ENCODE assay signal across 8 cellular contexts in genomic region chr11:63680842-63681207, GRCh38. TPM values are rescaled to one million over a fixed set of nuclear protein-coding genes. Genes with fewer than 3 reads are reported as not detected.
A peak's percentile ranks its signal among the peaks of the same experiment; 100 is the strongest.
DNase-seq lines count a peak whose midpoint lies in the region; ATAC-seq and TF ChIP-seq lines count a peak whose summit lies in the region.

No MANE protein-coding gene starts in this region.

- H3K4me1 Mint-ChIP-seq in dendritic cell treated with granulocyte-macrophage colony-stimulating factor and Interleukin-4, amounts not matched to agents 40 ng/mL and 50 ng/mL, for 4 days (ENCODE audit: low read depth): peaks cover 25% of the 10 kb centered on the region
- H3K4me1 Mint-ChIP-seq in naive thymus-derived CD4-positive, alpha-beta T cell: peaks cover 18 to 29% (median 27%) of the 10 kb centered on the region in 7 donors

- TF ChIP-seq CTCF in AG04449 (IDR thresholded peaks at IDR 0.05; ENCODE audit: insufficient read depth, low read length, missing control alignments) (no peak), vagina (IDR thresholded peaks at IDR 0.05) (no peak)

- no peak for TF ChIP-seq POLR2A in vagina (IDR thresholded peaks at IDR 0.05)

- intact Hi-C loops in dendritic cell treated with granulocyte-macrophage colony-stimulating factor and Interleukin-4, amounts not matched to agents 40 ng/mL and 50 ng/mL, for 4 days (cut with micrococcal nuclease): loop anchor here (1.0 kb wide), 1 partner anchor 10 kb away; the partner anchor contains the start of gene ATL3
- intact Hi-C loops in naive thymus-derived CD4-positive, alpha-beta T cell (cut with micrococcal nuclease): loop anchor here (1.0 to 5.0 kb wide), 13 partner anchors 10 to 1456 kb away; partner anchors contain the start of genes ATL3 (in 2 of the 2), PLAAT4 (in 2 of the 2), COX8A (in 1 of the 2) and MARK2 (in 1 of the 2)
- intact Hi-C loops in vagina (cut with DNase I): no loop called here

- DNase-seq in AG04449 (ENCODE audit: low read depth, low spot score) (no peak), SJSA1 (ENCODE audit: low read depth in 1 of 2, low spot score in 2 of 2) (no peak), vagina (ENCODE audit: extremely low spot score in 2 of 2) (no peak)
- no peak for DNase-seq in naive thymus-derived CD4-positive, alpha-beta T cell
- no peak for DNase-seq in NK-92 treated with Interleukin-12 subunit alpha and Interleukin-12 subunit beta, amount 100 ng/mL, for 24 hours (lab: John Stamatoyannopoulos, UW)

- POLR2A ChIA-PET in AG04449 (lab: Yijun Ruan, JAX): interaction anchor here (0.9 to 1.5 kb wide), 2 partner anchors 10 to 74 kb away, joined by 3 to 10 read pairs; partner anchors contain the start of gene ATL3
- POLR2A ChIA-PET in naive thymus-derived CD4-positive, alpha-beta T cell (lab: Charles Lee): interaction anchor here (0.6 to 3.2 kb wide), 4 partner anchors 9 to 840 kb away, joined by 3 to 42 read pairs (median 4); partner anchors contain the start of gene ATL3

- H3K27me3 ChIP-seq in SJSA1 (replicated peaks) (no peaks in the 10 kb centered on the region), vagina (no peaks in the 10 kb centered on the region)
- H3K27me3 ChIP-seq in naive thymus-derived CD4-positive, alpha-beta T cell (ENCODE audit: control insufficient read depth in 2 of 2, insufficient read depth in 2 of 2, low read length in 2 of 2): no peaks in the 10 kb centered on the region

- peak; percentile 5 for ATAC-seq in GM21786 (IDR thresholded peaks at IDR 0.05; ENCODE audit: unreplicated experiment)
- no peak for ATAC-seq in naive thymus-derived CD4-positive, alpha-beta T cell
- no peak for ATAC-seq in GM21825 (IDR thresholded peaks at IDR 0.05; ENCODE audit: unreplicated experiment)

- H3K27me3 Mint-ChIP-seq in dendritic cell treated with granulocyte-macrophage colony-stimulating factor and Interleukin-4, amounts not matched to agents 40 ng/mL and 50 ng/mL, for 4 days: no peaks in the 10 kb centered on the region
- H3K27me3 Mint-ChIP-seq in naive thymus-derived CD4-positive, alpha-beta T cell: peaks cover 0 to 12% (median 0%) of the 10 kb centered on the region in 5 donors

- H3K36me3 Mint-ChIP-seq in dendritic cell treated with granulocyte-macrophage colony-stimulating factor and Interleukin-4, amounts not matched to agents 40 ng/mL and 50 ng/mL, for 4 days (ENCODE audit: low read depth): peaks cover 11% of the 10 kb centered on the region
- no peaks in the 10 kb centered on the region for H3K36me3 Mint-ChIP-seq in naive thymus-derived CD4-positive, alpha-beta T cell

- H3K9me3 ChIP-seq in SJSA1 (replicated peaks): no peaks in the 10 kb centered on the region
- H3K9me3 ChIP-seq in naive thymus-derived CD4-positive, alpha-beta T cell (ENCODE audit: control insufficient read depth in 2 of 3, low read length in 3 of 3): no peaks in the 10 kb centered on the region
- no peaks in the 10 kb centered on the region for H3K9me3 ChIP-seq in vagina

- H3K27ac ChIP-seq in SJSA1 (no peak overlapping the region), vagina (peak overlapping the region; percentile 94)
- peak overlapping the region; percentile 50 for H3K27ac ChIP-seq in naive thymus-derived CD4-positive, alpha-beta T cell (ENCODE audit: low read depth, low read length)

- CTCF ChIA-PET in AG04449 (lab: Yijun Ruan, JAX): interaction anchor here (0.6 to 5.0 kb wide), 5 partner anchors 9 to 41 kb away, joined by 3 to 47 read pairs (median 5); partner anchors contain the start of gene ATL3
- CTCF ChIA-PET in naive thymus-derived CD4-positive, alpha-beta T cell (lab: Charles Lee): interaction anchor here (0.9 kb wide), 1 partner anchor 10 kb away, joined by 5 read pairs; the partner anchor contains the start of gene ATL3

- no peaks in the 10 kb centered on the region for H3K9me3 Mint-ChIP-seq in dendritic cell treated with granulocyte-macrophage colony-stimulating factor and Interleukin-4, amounts not matched to agents 40 ng/mL and 50 ng/mL, for 4 days
- peaks cover 0 to 4% (median 0%) of the 10 kb centered on the region in 11 donors for H3K9me3 Mint-ChIP-seq in naive thymus-derived CD4-positive, alpha-beta T cell

- H3K4me3 ChIP-seq in AG04449 (ENCODE audit: low read depth, low read length): peak overlapping the region; percentile 52
- peak overlapping the region; percentile 67 for H3K4me3 ChIP-seq in SJSA1
- peak overlapping the region; percentile 86 for H3K4me3 ChIP-seq in naive thymus-derived CD4-positive, alpha-beta T cell (ENCODE audit: low read length)
- peak overlapping the region; percentile 84 to 92 for H3K4me3 ChIP-seq in vagina

- H3K4me3 Mint-ChIP-seq in dendritic cell treated with granulocyte-macrophage colony-stimulating factor and Interleukin-4, amounts not matched to agents 40 ng/mL and 50 ng/mL, for 4 days: peak overlapping the region; percentile 94
- peak overlapping the region; percentile 89 to 97 (median 94) for H3K4me3 Mint-ChIP-seq in naive thymus-derived CD4-positive, alpha-beta T cell

- H3K36me3 ChIP-seq in SJSA1 (no peaks in the 10 kb centered on the region; the same call in 1 of the 2 replicates), vagina (no peaks in the 10 kb centered on the region)
- H3K36me3 ChIP-seq in naive thymus-derived CD4-positive, alpha-beta T cell (ENCODE audit: control insufficient read depth in 2 of 3, insufficient read depth in 3 of 3, low read length in 3 of 3): no peaks in the 10 kb centered on the region

- peak overlapping the region; percentile 94 for H3K27ac Mint-ChIP-seq in dendritic cell treated with granulocyte-macrophage colony-stimulating factor and Interleukin-4, amounts not matched to agents 40 ng/mL and 50 ng/mL, for 4 days
- H3K27ac Mint-ChIP-seq in naive thymus-derived CD4-positive, alpha-beta T cell: peak overlapping the region; percentile 50 to 97 (median 83)

- H3K4me1 ChIP-seq in SJSA1 (replicated peaks) (peaks cover 13% of the 10 kb centered on the region), vagina (peaks cover 35% of the 10 kb centered on the region)
- H3K4me1 ChIP-seq in naive thymus-derived CD4-positive, alpha-beta T cell (ENCODE audit: control insufficient read depth in 2 of 2, insufficient read depth in 2 of 2, low read length in 2 of 2): peaks cover 6 to 17% of the 10 kb centered on the region in 2 donors

RNA-seq across cellular contexts. Expression of gene RTN3, which starts 0.5 kb away (rescaled TPM):
- total RNA-seq in SJSA1 (2014; rRNA removed; shearing (Covaris generic)): 71.7 and 93.9 TPM in 2 replicates
- 10 to 100 TPM; 20.8 to 65.7 (median 34.4) TPM for total RNA-seq in naive thymus-derived CD4-positive, alpha-beta T cell
- 10 to 100 TPM; 32.6 to 35.2 TPM for polyA plus RNA-seq in naive thymus-derived CD4-positive, alpha-beta T cell
- 75.1 TPM for total RNA-seq in vagina

RNA-seq across cellular contexts. Expression of gene ATL3, which starts 9.6 kb away (rescaled TPM):
- 105 and 183 TPM in 2 replicates for total RNA-seq in SJSA1 (2014; rRNA removed; shearing (Covaris generic))
- 10 to 100 TPM; 25.3 to 33.3 (median 29.5) TPM for total RNA-seq in naive thymus-derived CD4-positive, alpha-beta T cell
- 10 to 100 TPM; 13.8 to 16.7 TPM for polyA plus RNA-seq in naive thymus-derived CD4-positive, alpha-beta T cell
- total RNA-seq in vagina: 72.2 TPM
